15 cellular contexts compared by ENCODE assay signal in the genomic region with DNA sequence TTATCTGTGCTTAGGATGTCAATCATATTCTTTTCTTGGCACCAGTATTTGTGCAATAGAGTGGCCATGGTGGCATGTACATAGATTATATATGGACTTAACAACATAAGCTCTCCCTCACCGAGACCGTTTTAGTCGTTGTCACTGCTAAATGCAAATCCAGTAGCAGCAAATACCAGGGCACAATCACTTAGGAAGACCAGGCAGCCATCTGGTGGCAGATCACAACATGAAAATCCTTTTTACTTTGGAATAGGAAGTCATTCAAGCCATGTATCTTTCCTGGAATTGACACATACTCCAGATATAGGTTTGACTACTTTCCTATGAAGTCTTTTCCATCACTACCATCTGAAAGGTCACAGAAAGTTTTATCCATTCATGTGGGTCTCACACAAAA. TPM values are rescaled to one million over a fixed set of nuclear protein-coding genes. Genes with fewer than 3 reads are reported as not detected.
DNase-seq lines count a peak whose midpoint lies in the region; ATAC-seq and TF ChIP-seq lines count a peak whose summit lies in the region.
"Had no signal": no experiment of that assay in that cellular context is flagged by ENCODE, and none has a peak within 500 bp of the region (broad histone marks: within the 10 kb centered on the region; RNA-seq: fewer than 3 reads in every experiment).

No MANE protein-coding gene starts in this region.

- H3K36me3 ChIP-seq in osteoblast (ENCODE audit: insufficient read depth, low read length): no peaks in the 10 kb centered on the region
- no peaks in the 10 kb centered on the region for H3K36me3 ChIP-seq in colonic mucosa

- H3K4me1 ChIP-seq in osteoblast (ENCODE audit: insufficient read depth, low read length) (peaks cover 17% of the 10 kb centered on the region), colonic mucosa (no peaks in the 10 kb centered on the region)
- H3K4me1 ChIP-seq: parathyroid adenoma had no signal

- no peak overlapping the region for H3K9ac ChIP-seq in colonic mucosa (ENCODE audit: low read depth in 2 of 2, low read length in 2 of 2)
- H3K9ac ChIP-seq: parathyroid adenoma had no signal

- TF ChIP-seq CTCF in chondrocyte (IDR thresholded peaks at IDR 0.05): peak; percentile 62
- peak; percentile 26 for TF ChIP-seq CTCF in osteoblast (IDR thresholded peaks at IDR 0.05; ENCODE audit: extremely low read depth, low read depth, low read length)
- TF ChIP-seq CTCF in natural killer cell (IDR thresholded peaks at IDR 0.05): no peak
- TF ChIP-seq CTCF in colonic mucosa (IDR thresholded peaks at IDR 0.05): no peak

- no peak overlapping the region for H2AFZ ChIP-seq in osteoblast (ENCODE audit: low read length)
- H2AFZ ChIP-seq: parathyroid adenoma had no signal

- H3K27me3 ChIP-seq in osteoblast (ENCODE audit: insufficient read depth, low read length): no peaks in the 10 kb centered on the region
- H3K27me3 ChIP-seq in colonic mucosa: no peaks in the 10 kb centered on the region

- H3K4me1 Mint-ChIP-seq in chondrocyte (ENCODE audit: low read depth): peaks cover 33% of the 10 kb centered on the region
- no peaks in the 10 kb centered on the region for H3K4me1 Mint-ChIP-seq in natural killer cell
- H3K4me1 Mint-ChIP-seq: activated naive CD8-positive, alpha-beta T cell treated with anti-CD3 and anti-CD28 coated beads, Interleukin-2, amount 50 U/mL, for 24 hours; mesothelial cell of epicardium had no signal

- H3K9me3 Mint-ChIP-seq in chondrocyte (ENCODE audit: low read depth): peaks cover 8% of the 10 kb centered on the region
- H3K9me3 Mint-ChIP-seq in natural killer cell: peaks cover 2 to 5% of the 10 kb centered on the region in 2 donors
- H3K9me3 Mint-ChIP-seq: activated naive CD8-positive, alpha-beta T cell treated with anti-CD3 and anti-CD28 coated beads, Interleukin-2, amount 50 U/mL, for 24 hours; activated T-cell treated with anti-CD3 and anti-CD28 coated beads, Interleukin-2, amount 50 U/mL, for 24 hours had no signal

- H3K4me3 Mint-ChIP-seq in chondrocyte (ENCODE audit: unreplicated experiment) (no peak overlapping the region), natural killer cell (no peak overlapping the region)
- H3K4me3 Mint-ChIP-seq: activated naive CD8-positive, alpha-beta T cell treated with anti-CD3 and anti-CD28 coated beads, Interleukin-2, amount 50 U/mL, for 24 hours; activated T-cell treated with anti-CD3 and anti-CD28 coated beads, Interleukin-2, amount 50 U/mL, for 24 hours; mesothelial cell of epicardium had no signal

- H3K4me3 ChIP-seq in osteoblast (ENCODE audit: insufficient read depth, low read length) (no peak overlapping the region), colonic mucosa (no peak overlapping the region)

- no peak overlapping the region for H3K4me2 ChIP-seq in osteoblast (ENCODE audit: insufficient read depth, low read length)

- H3K27ac ChIP-seq in osteoblast (ENCODE audit: low read depth, low read length) (no peak overlapping the region), colonic mucosa (no peak overlapping the region)
- H3K27ac ChIP-seq: parathyroid adenoma had no signal

- H3K9me3 ChIP-seq in osteoblast (ENCODE audit: low read depth, low read length) (no peaks in the 10 kb centered on the region), colonic mucosa (no peaks in the 10 kb centered on the region)

- H3K27me3 Mint-ChIP-seq in chondrocyte (ENCODE audit: low read depth): no peaks in the 10 kb centered on the region
- no peaks in the 10 kb centered on the region for H3K27me3 Mint-ChIP-seq in natural killer cell (ENCODE audit: low read depth in 2 of 2)
- H3K27me3 Mint-ChIP-seq: activated naive CD8-positive, alpha-beta T cell treated with anti-CD3 and anti-CD28 coated beads, Interleukin-2, amount 50 U/mL, for 24 hours; activated T-cell treated with anti-CD3 and anti-CD28 coated beads, Interleukin-2, amount 50 U/mL, for 24 hours had no signal

- DNase-seq in DMS153 (lab: John Stamatoyannopoulos, UW): peak; percentile 18
- no peak for DNase-seq in DMS153 treated with DMSO at 0.1 percent for 48 hours (lab: John Stamatoyannopoulos, UW; ENCODE audit: unreplicated experiment)
- DNase-seq in NCI-H146 treated with DMSO at 0.1 percent for 48 hours (lab: John Stamatoyannopoulos, UW; ENCODE audit: unreplicated experiment): peak; percentile 32
- no peak for DNase-seq in chondrocyte (ENCODE audit: low spot score)
- DNase-seq in osteoblast (ENCODE audit: insufficient read length, low spot score, missing footprints): no peak
- DNase-seq in natural killer cell: no peak
- DNase-seq in colonic mucosa: no peak
- DNase-seq: activated CD4-positive, alpha-beta T cell treated with anti-CD3 and anti-CD28 coated beads for 48 hours; activated naive CD8-positive, alpha-beta T cell treated with anti-CD3 and anti-CD28 coated beads, Interleukin-2, amount 50 U/mL, for 24 hours; activated T-cell treated with anti-CD3 and anti-CD28 coated beads, Interleukin-2, amount 50 U/mL, for 24 hours had no signal

- H3K27ac Mint-ChIP-seq in chondrocyte (ENCODE audit: unreplicated experiment): no peak overlapping the region
- H3K27ac Mint-ChIP-seq in natural killer cell: no peak overlapping the region
- H3K27ac Mint-ChIP-seq: activated naive CD8-positive, alpha-beta T cell treated with anti-CD3 and anti-CD28 coated beads, Interleukin-2, amount 50 U/mL, for 24 hours; activated T-cell treated with anti-CD3 and anti-CD28 coated beads, Interleukin-2, amount 50 U/mL, for 24 hours; mesothelial cell of epicardium had no signal

- no peaks in the 10 kb centered on the region for H4K20me1 ChIP-seq in osteoblast (ENCODE audit: insufficient read depth, low read length)

- intact Hi-C loops in natural killer cell (cut with micrococcal nuclease) (no loop called here), colonic mucosa (cut with DNase I) (no loop called here)

- H3K79me2 ChIP-seq in osteoblast (ENCODE audit: insufficient read depth, low read length): no peaks in the 10 kb centered on the region
- H3K79me2 ChIP-seq: parathyroid adenoma had no signal

- no peaks in the 10 kb centered on the region for H3K36me3 Mint-ChIP-seq in chondrocyte (ENCODE audit: low read depth)
- no peaks in the 10 kb centered on the region for H3K36me3 Mint-ChIP-seq in natural killer cell
- H3K36me3 Mint-ChIP-seq: mesothelial cell of epicardium had no signal

- no peak for ATAC-seq in natural killer cell
- no peak for ATAC-seq in GM21717 (IDR thresholded peaks at IDR 0.05; ENCODE audit: unreplicated experiment)
- ATAC-seq: activated naive CD8-positive, alpha-beta T cell treated with anti-CD3 and anti-CD28 coated beads, Interleukin-2, amount 50 U/mL, for 24 hours had no signal

RNA-seq across cellular contexts. Expression of a gene that starts 53.2 kb away (rescaled TPM):
- total RNA-seq in chondrocyte (0.21 to 0.65 TPM in 2 of 3 replicates, not detected in the other), osteoblast (not detected in 2 replicates), natural killer cell (not detected), colonic mucosa (not detected)
- total RNA-seq: A172; mesothelial cell of epicardium; T-helper 1 cell treated with Interleukin-12 subunit alpha and Interleukin-12 subunit beta and Interleukin-4 antibody, amounts not matched to agents 30 ng/mL and 1 ng/mL, for 36 hours had no signal

Comparison
In these comparisons a context has a peak if more than half of its experiments do, and no peak if none do; other contexts are left out.
1. DNase-seq: peak in DMS153 (single experiment) and NCI-H146 treated with DMSO at 0.1 percent for 48 hours (single experiment); none in DMS153 treated with DMSO at 0.1 percent for 48 hours (single experiment), chondrocyte (single experiment), osteoblast (single experiment), natural killer cell (single experiment) and colonic mucosa (single experiment).
2. CTCF ChIP-seq: peak in chondrocyte (single experiment) and osteoblast (single experiment); none in natural killer cell (single experiment) and colonic mucosa (single experiment).